Comparison of ENCODE assay signal across 11 cellular contexts in the genomic region with DNA sequence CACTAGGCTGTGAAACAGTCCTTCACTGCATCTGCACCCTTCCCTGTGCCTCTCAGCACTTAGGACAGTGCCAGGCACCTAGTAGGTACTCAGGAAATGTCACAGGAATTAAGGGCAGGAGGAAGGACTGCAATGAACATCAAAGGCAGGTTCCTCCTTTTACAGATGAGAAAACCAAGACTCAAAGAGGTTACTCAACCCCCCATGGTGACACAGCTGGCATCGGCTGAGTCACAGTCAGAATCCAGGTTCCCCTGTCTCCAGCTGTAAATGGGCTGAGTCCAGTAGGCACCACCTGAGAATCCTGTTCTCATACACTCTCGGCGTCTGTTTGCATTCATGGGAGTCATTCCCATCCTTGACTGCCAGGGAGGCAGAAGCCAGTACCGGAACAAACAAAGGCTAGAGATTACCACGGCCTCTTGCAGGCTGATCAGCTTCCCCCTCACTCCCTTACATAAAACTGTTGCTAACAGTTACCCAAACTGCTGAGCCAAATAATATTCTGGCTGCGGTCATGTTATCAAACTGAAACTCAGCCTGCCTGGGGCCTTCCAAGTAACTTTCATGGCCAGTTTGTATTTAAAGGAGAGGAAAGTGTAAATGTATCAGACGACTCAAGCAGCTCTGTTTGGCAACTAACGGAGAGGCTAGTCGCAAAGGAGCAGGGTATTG.
DNase-seq lines count a peak whose midpoint lies in the region; ATAC-seq and TF ChIP-seq lines count a peak whose summit lies in the region.
"Had no signal": no experiment of that assay in that cellular context is flagged by ENCODE, and none has a peak within 500 bp of the region (broad histone marks: within the 10 kb centered on the region; RNA-seq: fewer than 3 reads in every experiment).

No MANE protein-coding gene starts in this region.

- H3K36me3 Mint-ChIP-seq in osteocyte (ENCODE audit: unreplicated experiment), result peaks cover 88% of the 10 kb centered on the region
- H3K36me3 Mint-ChIP-seq: CD8-positive, alpha-beta T cell had no signal

- no peaks in the 10 kb centered on the region for H3K27me3 Mint-ChIP-seq in osteocyte (ENCODE audit: unreplicated experiment)
- H3K27me3 Mint-ChIP-seq: activated CD4-positive, alpha-beta T cell treated with anti-CD3 and anti-CD28 coated beads, Interleukin-2, amount 10 ng/mL, durations not matched to agents 24 days and 14 days had no signal

- DNase-seq in H4 (ENCODE audit: low spot score), result peak; percentile 9
- peak; percentile 7 for DNase-seq in RPMI7951 (ENCODE audit: low read depth)
- DNase-seq in fibroblast of pulmonary artery (ENCODE audit: low read depth), result peak; percentile 87
- DNase-seq in osteocyte (ENCODE audit: extremely low spot score, unreplicated experiment), result no peak
- DNase-seq in D341Med (ENCODE audit: low spot score), result no peak
- no peak for DNase-seq in stimulated activated CD4-positive, alpha-beta T cell treated with anti-CD3 and anti-CD28 coated beads, Interleukin-4, amount 100 ng/mL, for 4 hours
- no peak for DNase-seq in activated gamma-delta T cell treated with Interleukin-2 at 50 U/mL for 16 hours
- DNase-seq: activated CD4-positive, alpha-beta T cell treated with anti-CD3 and anti-CD28 coated beads, Interleukin-2, amount 10 ng/mL, durations not matched to agents 24 days and 14 days; CD8-positive, alpha-beta T cell had no signal

- no peak for TF ChIP-seq CTCF in fibroblast of pulmonary artery (IDR thresholded peaks at IDR 0.05; ENCODE audit: low read length, missing control alignments)
- no peak for TF ChIP-seq CTCF in osteocyte (IDR thresholded peaks at IDR 0.05)

- peak overlapping the region; percentile 67 for H3K27ac Mint-ChIP-seq in osteocyte (ENCODE audit: unreplicated experiment)
- H3K27ac Mint-ChIP-seq: activated CD4-positive, alpha-beta T cell treated with anti-CD3 and anti-CD28 coated beads, Interleukin-2, amount 10 ng/mL, durations not matched to agents 24 days and 14 days; CD8-positive, alpha-beta T cell had no signal

- no peak for ATAC-seq in HG03571 (IDR thresholded peaks at IDR 0.05; ENCODE audit: unreplicated experiment)
- ATAC-seq: CD8-positive, alpha-beta T cell had no signal

- H3K4me3 ChIP-seq in fibroblast of pulmonary artery (replicated peaks; ENCODE audit: low read depth, low read length), result no peak overlapping the region
- H3K4me3 ChIP-seq: HAP-1 had no signal

- no peak overlapping the region for H3K4me3 Mint-ChIP-seq in osteocyte (ENCODE audit: unreplicated experiment)
- H3K4me3 Mint-ChIP-seq: activated CD4-positive, alpha-beta T cell treated with anti-CD3 and anti-CD28 coated beads, Interleukin-2, amount 10 ng/mL, durations not matched to agents 24 days and 14 days; CD8-positive, alpha-beta T cell had no signal

- H3K9me3 Mint-ChIP-seq in osteocyte (ENCODE audit: unreplicated experiment), result no peaks in the 10 kb centered on the region
- H3K9me3 Mint-ChIP-seq: activated CD4-positive, alpha-beta T cell treated with anti-CD3 and anti-CD28 coated beads, Interleukin-2, amount 10 ng/mL, durations not matched to agents 24 days and 14 days; CD8-positive, alpha-beta T cell had no signal

- peaks cover 4% of the 10 kb centered on the region for H3K4me1 Mint-ChIP-seq in osteocyte (ENCODE audit: unreplicated experiment)
- H3K4me1 Mint-ChIP-seq: activated CD4-positive, alpha-beta T cell treated with anti-CD3 and anti-CD28 coated beads, Interleukin-2, amount 10 ng/mL, durations not matched to agents 24 days and 14 days had no signal

Comparison
In these comparisons a context has a peak if more than half of its experiments do, and no peak if none do; other contexts are left out.
1. DNase-seq: peak in H4 (single experiment), RPMI7951 (single experiment) and fibroblast of pulmonary artery (single experiment); none in osteocyte (single experiment), D341Med (single experiment), stimulated activated CD4-positive, alpha-beta T cell treated with anti-CD3 and anti-CD28 coated beads, Interleukin-4, amount 100 ng/mL, for 4 hours (0 of 2) and activated gamma-delta T cell treated with Interleukin-2 at 50 U/mL for 16 hours (single experiment).